14 cellular contexts compared by ENCODE assay signal in genomic region chr2:28422903-28423741, GRCh38. TPM values are rescaled to one million over a fixed set of nuclear protein-coding genes. Genes with fewer than 3 reads are reported as not detected.
A peak's percentile ranks its signal among the peaks of the same experiment; 100 is the strongest.
DNase-seq lines count a peak whose midpoint lies in the region; ATAC-seq, FAIRE-seq and TF ChIP-seq lines count a peak whose summit lies in the region.
"Had no signal": no experiment of that assay in that cellular context is flagged by ENCODE, and none has a peak within 500 bp of the region (broad histone marks: within the 10 kb centered on the region; RNA-seq: fewer than 3 reads in every experiment).

No MANE protein-coding gene starts in this region.

- FAIRE-seq in HepG2 (lab: Jason Lieb, UNC) (no peak), RCC 7860 (lab: Jason Lieb, UNC) (no peak)
- FAIRE-seq: endometrium had no signal

- no TSS peak for BruUV-seq in HepG2 (replicated peaks; lab: Mats Ljungman, UMichigan)

- H2AFZ ChIP-seq in HepG2 (ENCODE audit: low read length): no peak overlapping the region

- peak overlapping the region; percentile 96 for H3K27ac Mint-ChIP-seq in activated naive CD8-positive, alpha-beta T cell treated with anti-CD3 and anti-CD28 coated beads, Interleukin-2, amount 10 ng/mL, durations not matched to agents 7 days and 5 days
- peak overlapping the region; percentile 93 to 96 for H3K27ac Mint-ChIP-seq in natural killer cell

- H3K9me3 Mint-ChIP-seq in activated naive CD8-positive, alpha-beta T cell treated with anti-CD3 and anti-CD28 coated beads, Interleukin-2, amount 10 ng/mL, durations not matched to agents 7 days and 5 days: no peaks in the 10 kb centered on the region
- no peaks in the 10 kb centered on the region for H3K9me3 Mint-ChIP-seq in natural killer cell

- H3K4me2 ChIP-seq in HepG2 (ENCODE audit: low read depth, low read length): no peak overlapping the region

- H3K4me1 Mint-ChIP-seq in activated naive CD8-positive, alpha-beta T cell treated with anti-CD3 and anti-CD28 coated beads, Interleukin-2, amount 10 ng/mL, durations not matched to agents 7 days and 5 days: peaks cover 52% of the 10 kb centered on the region
- H3K4me1 Mint-ChIP-seq in natural killer cell: peaks cover 64 to 68% of the 10 kb centered on the region in 2 donors

- H3K9ac ChIP-seq in liver (ENCODE audit: low read depth in 1 of 2, low read length in 2 of 2) (peak overlapping the region in 1 of 2 donors; percentile 20), HepG2 (ENCODE audit: insufficient read depth, low read depth, low read length) (no peak overlapping the region)

- H3K4me1 ChIP-seq in liver (ENCODE audit: control insufficient read depth in 4 of 4, insufficient read depth in 4 of 4, low read length in 3 of 4) (peaks cover 0 to 10% (median 2%) of the 10 kb centered on the region in 4 donors), HepG2 (ENCODE audit: insufficient read depth, low read length) (peaks cover 28% of the 10 kb centered on the region)
- H3K4me1 ChIP-seq: ascending aorta had no signal

- no peak overlapping the region for H3K4me3 ChIP-seq in liver (ENCODE audit: low read depth in 1 of 3, low read length in 3 of 3)
- H3K4me3 ChIP-seq in HepG2 (replicated peaks in 1 of 3; ENCODE audit: insufficient read depth in 1 of 3, low read depth in 2 of 3, low read length in 3 of 3): no peak overlapping the region
- H3K4me3 ChIP-seq: ascending aorta had no signal

- POLR2A ChIA-PET in HepG2 (lab: Yijun Ruan, JAX): no interaction called here
- POLR2A ChIA-PET in activated naive CD8-positive, alpha-beta T cell treated with anti-CD3 and anti-CD28 coated beads, Interleukin-2, amount 10 ng/mL, durations not matched to agents 7 days and 5 days (lab: Charles Lee): interaction anchor here (0.6 to 2.5 kb wide), 8 partner anchors 9 to 1101 kb away, joined by 3 to 17 read pairs (median 6); partner anchors contain the start of gene FOSL2

- H3K36me3 Mint-ChIP-seq in activated naive CD8-positive, alpha-beta T cell treated with anti-CD3 and anti-CD28 coated beads, Interleukin-2, amount 10 ng/mL, durations not matched to agents 7 days and 5 days: peaks cover 14% of the 10 kb centered on the region
- H3K36me3 Mint-ChIP-seq in natural killer cell: no peaks in the 10 kb centered on the region

- peak overlapping the region; percentile 44 to 56 for H3K27ac ChIP-seq in liver (ENCODE audit: low read depth in 1 of 2, low read length in 2 of 2)
- H3K27ac ChIP-seq in HepG2 (ENCODE audit: extremely low read length, insufficient read depth, low read length): no peak overlapping the region

- H3K27me3 ChIP-seq in liver (ENCODE audit: control insufficient read depth in 4 of 4, insufficient read depth in 4 of 4, low read length in 3 of 4): no peaks in the 10 kb centered on the region
- peaks cover 0 to 20% of the 10 kb centered on the region in 2 experiments; a peak in 2 of 5 replicates for H3K27me3 ChIP-seq in HepG2 (ENCODE audit: control insufficient read depth in 1 of 2, insufficient read depth in 2 of 2, low read length in 2 of 2)
- H3K27me3 ChIP-seq: ascending aorta had no signal

- peak overlapping the region; percentile 78 for H3K4me3 Mint-ChIP-seq in activated naive CD8-positive, alpha-beta T cell treated with anti-CD3 and anti-CD28 coated beads, Interleukin-2, amount 10 ng/mL, durations not matched to agents 7 days and 5 days
- peak overlapping the region; percentile 87 for H3K4me3 Mint-ChIP-seq in natural killer cell

- in situ Hi-C loops in HepG2 (cut with HindIII; ENCODE audit: extremely low pct_ligation_motif_present, low pct_unique_long_range_greater_than_20kb): no loop called here

- no peak for TF ChIP-seq EP300 in HepG2 (IDR thresholded peaks at IDR 0.05; ENCODE audit: low read depth in 2 of 2, low read length in 2 of 2)
- TF ChIP-seq EP300 in HepG2 (CRISPR knock-in tag; IDR thresholded peaks at IDR 0.05; ENCODE audit: borderline replicate concordance): no peak

- ATAC-seq in HepG2 (no peak), natural killer cell (peak in 1 of 3 donors; percentile 1)
- ATAC-seq in activated naive CD8-positive, alpha-beta T cell treated with anti-CD3 and anti-CD28 coated beads, Interleukin-2, amount 10 ng/mL, durations not matched to agents 7 days and 5 days (ENCODE audit: low read depth): no peak

- no peaks in the 10 kb centered on the region for H4K20me1 ChIP-seq in HepG2 (ENCODE audit: insufficient read depth, low read length)

- intact Hi-C loops in HepG2 (cut with micrococcal nuclease; ENCODE audit: unreplicated experiment) (no loop called here), natural killer cell (cut with micrococcal nuclease) (no loop called here)

- no peaks in the 10 kb centered on the region for H3K27me3 Mint-ChIP-seq in activated naive CD8-positive, alpha-beta T cell treated with anti-CD3 and anti-CD28 coated beads, Interleukin-2, amount 10 ng/mL, durations not matched to agents 7 days and 5 days
- no peaks in the 10 kb centered on the region for H3K27me3 Mint-ChIP-seq in natural killer cell (ENCODE audit: low read depth in 2 of 2)

- TF ChIP-seq POLR2A in HepG2 (IDR thresholded peaks at IDR 0.05; ENCODE audit: insufficient read depth in 1 of 2, low read depth in 2 of 2, low read length in 2 of 2): no peak

- H3K9me3 ChIP-seq in liver (ENCODE audit: control insufficient read depth in 4 of 4, low read length in 3 of 4) (no peaks in the 10 kb centered on the region), HepG2 (ENCODE audit: low read length) (no peaks in the 10 kb centered on the region)
- H3K9me3 ChIP-seq: ascending aorta had no signal

- WGBS in liver: 77% methylated on average over 17 of the region's 17 CpGs
- WGBS in HepG2 (ENCODE audit: low lambda C conversion rate): 50% methylated on average over 17 of the region's 17 CpGs

- no peaks in the 10 kb centered on the region for H3K36me3 ChIP-seq in liver (ENCODE audit: control insufficient read depth in 4 of 4, insufficient read depth in 3 of 4, low read depth in 1 of 4, low read length in 3 of 4)
- H3K36me3 ChIP-seq in HepG2 (replicated peaks in 1 of 2; ENCODE audit: control insufficient read depth in 1 of 2, insufficient read depth in 2 of 2, low read length in 2 of 2): no peaks in the 10 kb centered on the region

- TF ChIP-seq RAD21 in liver (IDR thresholded peaks at IDR 0.05): no peak
- TF ChIP-seq RAD21 in HepG2 (CRISPR knock-in tag; IDR thresholded peaks at IDR 0.05): no peak

- no peaks in the 10 kb centered on the region for H3K79me2 ChIP-seq in HepG2 (ENCODE audit: insufficient read depth, low read length)

- TF ChIP-seq CTCF in liver (IDR thresholded peaks at IDR 0.05; ENCODE audit: low read depth, low read length, missing input control): no peak
- TF ChIP-seq CTCF in HepG2 (CRISPR knock-in tag; IDR thresholded peaks at IDR 0.05): no peak
- no peak for TF ChIP-seq CTCF in natural killer cell (IDR thresholded peaks at IDR 0.05)

- CTCF ChIA-PET in HepG2 (lab: Yijun Ruan, JAX; ENCODE audit: low intra/inter-chr PET ratio, low total read pairs): no interaction called here

- DNase-seq in HepG2 (ENCODE audit: low spot score) (no peak), natural killer cell (no peak), activated gamma-delta T cell (lab: John Stamatoyannopoulos, UW) (no peak), cerebellar nuclear complex (lab: John Stamatoyannopoulos, UW) (no peak), RCC 7860 (ENCODE audit: low spot score) (no peak), middle frontal gyrus (ENCODE audit: extremely low spot score, low spot score) (no peak)
- no peak for DNase-seq in activated naive CD8-positive, alpha-beta T cell treated with anti-CD3 and anti-CD28 coated beads, Interleukin-2, amount 10 ng/mL, durations not matched to agents 7 days and 5 days
- DNase-seq: head of caudate nucleus, NCI-H1105 treated with DMSO at 0.1 percent for 48 hours, NCI-H524, SHP77 had no signal

TF ChIP-seq in liver, 16 proteins besides CTCF, POLR2A, EP300 and RAD21 (continues in another document):
- TF ChIP-seq FOXA2 (IDR thresholded peaks at IDR 0.05) (no peak), JUND (IDR thresholded peaks at IDR 0.05) (no peak), MAX (IDR thresholded peaks at IDR 0.05) (no peak)

TF ChIP-seq in HepG2, 621 proteins besides CTCF, POLR2A, EP300 and RAD21 (continues in another document):
- no peak for TF ChIP-seq IRF9 (CRISPR knock-in tag; IDR thresholded peaks at IDR 0.05; ENCODE audit: borderline replicate concordance)

RNA-seq across cellular contexts. Expression of gene FOSL2, which starts 30.5 kb away (rescaled TPM):
- 10 to 100 TPM in 1 of 2 donors, 1 to 10 TPM in 1; 2.0 to 10.7 TPM for total RNA-seq in liver
- polyA plus RNA-seq in liver: 1 to 10 TPM; 1.9 to 3.1 TPM
- 2.3 and 3.4 TPM in 2 replicates for total RNA-seq in HepG2 (2016; rRNA removed; fragmentation: Illumina TruSeq; extraction: Trizol)
- total RNA-seq in HepG2 (2016; cell fraction: cytosol; rRNA removed; fragmentation: Illumina TruSeq; extraction: Trizol; ENCODE audit: low read depth): 0.53 and 0.61 TPM in 2 replicates
- 2.2 and 4.1 TPM in 2 replicates for total RNA-seq in HepG2 (2016; cell fraction: insoluble cytoplasmic fraction; rRNA removed; fragmentation: Illumina TruSeq; extraction: Trizol)
- total RNA-seq in HepG2 (2016; cell fraction: membrane; rRNA removed; fragmentation: Illumina TruSeq; extraction: Trizol): 1.3 and 1.4 TPM in 2 replicates
- 3.7 and 5.1 TPM in 2 replicates for total RNA-seq in HepG2 (2016; cell fraction: nucleus; rRNA removed; fragmentation: Illumina TruSeq; extraction: Trizol)
- polyA plus RNA-seq in HepG2 (2011; rRNA removed): 18.1 and 20.1 TPM in 2 replicates
- 10.9 and 11.2 TPM in 2 replicates for polyA plus RNA-seq in HepG2 (2011; cell fraction: cytosol; rRNA removed)
- polyA plus RNA-seq in HepG2 (2011; cell fraction: nucleus; rRNA removed): 37.0 and 47.3 TPM in 2 replicates
- 25.1 and 31.2 TPM in 2 replicates for polyA plus RNA-seq in HepG2 (2012)
- polyA plus RNA-seq in HepG2 (2016; cell fraction: cytosol; fragmentation: Illumina TruSeq; extraction: Trizol; ENCODE audit: low read depth): 0.21 and 0.26 TPM in 2 replicates
- 2.0 and 2.4 TPM in 2 replicates for polyA plus RNA-seq in HepG2 (2016; cell fraction: insoluble cytoplasmic fraction; fragmentation: Illumina TruSeq; extraction: Trizol; ENCODE audit: low read depth)
- polyA plus RNA-seq in HepG2 (2016; cell fraction: membrane; fragmentation: Illumina TruSeq; extraction: Trizol; ENCODE audit: low read depth): 0.46 and 0.51 TPM in 2 replicates
- 3.9 and 4.9 TPM in 2 replicates for polyA plus RNA-seq in HepG2 (2016; cell fraction: nucleus; fragmentation: Illumina TruSeq; extraction: Trizol; ENCODE audit: insufficient read depth, low read depth)
- polyA minus RNA-seq in HepG2 (2011; rRNA and poly(A)+ RNA removed; ENCODE audit: low replicate concordance): 62.9 and 84.8 TPM in 2 replicates
- 27.1 and 28.7 TPM in 2 replicates for polyA minus RNA-seq in HepG2 (2011; cell fraction: cytosol; rRNA and poly(A)+ RNA removed)
- 47.9 and 53.6 TPM in 2 replicates for polyA minus RNA-seq in HepG2 (2011; cell fraction: nucleus; rRNA and poly(A)+ RNA removed)
- total RNA-seq in activated naive CD8-positive, alpha-beta T cell treated with anti-CD3 and anti-CD28 coated beads, Interleukin-2, amount 10 ng/mL, durations not matched to agents 7 days and 5 days: 10 to 100 TPM; 24.9 to 30.1 TPM
- total RNA-seq in natural killer cell: 100 to 1,000 TPM; 414 to 531 (median 455) TPM

Comparison
In these comparisons a context has a peak if more than half of its experiments do, and no peak if none do; other contexts are left out.
1. RNA of gene FOSL2, which starts 30.5 kb away (total RNA-seq): 414 to 531 TPM in natural killer cell; 24.9 to 30.1 TPM in activated naive CD8-positive, alpha-beta T cell treated with anti-CD3 and anti-CD28 coated beads, Interleukin-2, amount 10 ng/mL, durations not matched to agents 7 days and 5 days, 2.0 to 10.7 TPM in liver and 0.53 to 5.1 TPM in HepG2; every median in the first group is over 10 times any median in the second.